ENCODE assay signal across 8 cellular contexts in genomic region chr2:201158111-201158929, GRCh38. TPM values are rescaled to one million over a fixed set of nuclear protein-coding genes. Genes with fewer than 3 reads are reported as not detected.
DNase-seq lines count a peak whose midpoint lies in the region; ATAC-seq lines count a peak whose summit lies in the region.

No MANE protein-coding gene starts in this region.

- H3K4me1 ChIP-seq in naive thymus-derived CD4-positive, alpha-beta T cell (ENCODE audit: control insufficient read depth in 2 of 2, insufficient read depth in 2 of 2, low read length in 2 of 2), result peaks cover 6 to 7% of the 10 kb centered on the region in 2 donors

- peak overlapping the region; percentile 26 to 93 (median 89) for H3K27ac Mint-ChIP-seq in naive thymus-derived CD4-positive, alpha-beta T cell

- peak overlapping the region; percentile 52 for H3K27ac ChIP-seq in naive thymus-derived CD4-positive, alpha-beta T cell (ENCODE audit: low read depth, low read length)

- peaks cover 12 to 35% (median 16%) of the 10 kb centered on the region in 7 donors for H3K4me1 Mint-ChIP-seq in naive thymus-derived CD4-positive, alpha-beta T cell

- H3K4me3 Mint-ChIP-seq in naive thymus-derived CD4-positive, alpha-beta T cell, result peak overlapping the region in 3 of 10 donors; percentile 16 to 64 (median 33)

- H3K9me3 ChIP-seq in naive thymus-derived CD4-positive, alpha-beta T cell (ENCODE audit: control insufficient read depth in 2 of 3, low read length in 3 of 3), result no peaks in the 10 kb centered on the region

- H3K36me3 ChIP-seq in naive thymus-derived CD4-positive, alpha-beta T cell (ENCODE audit: control insufficient read depth in 2 of 3, insufficient read depth in 3 of 3, low read length in 3 of 3), result peaks cover 19 to 75% (median 33%) of the 10 kb centered on the region in 3 experiments

- H3K9me3 Mint-ChIP-seq in naive thymus-derived CD4-positive, alpha-beta T cell, result no peaks in the 10 kb centered on the region

- CTCF ChIA-PET in naive thymus-derived CD4-positive, alpha-beta T cell (lab: Charles Lee), result interaction anchor here (0.6 to 4.4 kb wide), 30 partner anchors 10 to 445 kb away, joined by 3 to 68 read pairs (median 4); partner anchors contain the start of genes CASP10, CFLAR, HYCC2 and NDUFB3

- intact Hi-C loops in naive thymus-derived CD4-positive, alpha-beta T cell (cut with micrococcal nuclease), result loop anchor here (1.0 to 5.0 kb wide), 8 partner anchors 40 to 445 kb away; partner anchors contain the start of genes HYCC2 (in 2 of the 2) and ORC2 (in 1 of the 2)
- intact Hi-C loops in posterior vena cava (cut with DNase I), result no loop called here

- peak; percentile 89 for ATAC-seq in GM19372 (IDR thresholded peaks at IDR 0.05; ENCODE audit: low read depth, unreplicated experiment)
- peak; percentile 74 for ATAC-seq in HG03439 (IDR thresholded peaks at IDR 0.05; ENCODE audit: unreplicated experiment)
- peak; percentile 92 for ATAC-seq in naive thymus-derived CD4-positive, alpha-beta T cell

- peak; percentile 27 for DNase-seq in DMS153 (lab: John Stamatoyannopoulos, UW)
- DNase-seq in NCI-H526 treated with DMSO at 0.1 percent for 48 hours (lab: John Stamatoyannopoulos, UW), result peak; percentile 31
- peak; percentile 55 for DNase-seq in activated CD8-positive, alpha-beta memory T cell treated with anti-CD3 and anti-CD28 coated beads, Interleukin-2, amount 50 U/mL, for 4 hours
- peak; percentile 62 for DNase-seq in fibroblast of gingiva (ENCODE audit: low read depth)
- peak in 7 of 9 donors; percentile 62 to 78 (median 72) for DNase-seq in naive thymus-derived CD4-positive, alpha-beta T cell
- no peak for DNase-seq in posterior vena cava (ENCODE audit: low spot score)

- no peak overlapping the region for H3K4me3 ChIP-seq in naive thymus-derived CD4-positive, alpha-beta T cell (ENCODE audit: low read length)

- H3K36me3 Mint-ChIP-seq in naive thymus-derived CD4-positive, alpha-beta T cell, result peaks cover 10 to 43% (median 25%) of the 10 kb centered on the region in 5 donors

- POLR2A ChIA-PET in naive thymus-derived CD4-positive, alpha-beta T cell (lab: Charles Lee), result interaction anchor here (0.5 to 4.1 kb wide), 13 partner anchors 13 to 347 kb away, joined by 3 to 78 read pairs (median 5); partner anchors contain the start of genes BZW1, CASP10, CFLAR and CLK1

- no peaks in the 10 kb centered on the region for H3K27me3 ChIP-seq in naive thymus-derived CD4-positive, alpha-beta T cell (ENCODE audit: control insufficient read depth in 2 of 2, insufficient read depth in 2 of 2, low read length in 2 of 2)

- no peaks in the 10 kb centered on the region for H3K27me3 Mint-ChIP-seq in naive thymus-derived CD4-positive, alpha-beta T cell

RNA-seq across cellular contexts. Expression of gene CASP10, which starts 24.6 kb away (rescaled TPM):
- total RNA-seq in naive thymus-derived CD4-positive, alpha-beta T cell, result 10 to 100 TPM; 29.0 to 49.8 (median 42.9) TPM
- polyA plus RNA-seq in naive thymus-derived CD4-positive, alpha-beta T cell, result 10 to 100 TPM; 15.9 to 18.9 TPM
- 10 to 100 TPM in 1 of 2 donors, 1 to 10 TPM in 1; 8.4 to 12.7 TPM for total RNA-seq in posterior vena cava

RNA-seq across cellular contexts. Expression of gene CFLAR, which starts 42.4 kb away (rescaled TPM):
- 100 to 1,000 TPM; 168 to 253 (median 185) TPM for total RNA-seq in naive thymus-derived CD4-positive, alpha-beta T cell
- 10 to 100 TPM; 63.9 to 95.7 TPM for polyA plus RNA-seq in naive thymus-derived CD4-positive, alpha-beta T cell
- total RNA-seq in posterior vena cava, result 100 to 1,000 TPM; 140 to 142 TPM

Comparison
In these comparisons a context has a peak if more than half of its experiments do, and no peak if none do; other contexts are left out.
1. intact Hi-C loops: an anchor here in naive thymus-derived CD4-positive, alpha-beta T cell (1.0 to 5.0 kb wide); none called in posterior vena cava.